ENCODE assay signal across 8 cellular contexts in genomic region chr9:114522847-114523246, GRCh38.
"Had no signal": no experiment of that assay in that cellular context is flagged by ENCODE, and none has a peak within 500 bp of the region (broad histone marks: within the 10 kb centered on the region; RNA-seq: fewer than 3 reads in every experiment).

No MANE protein-coding gene starts in this region.

- ATAC-seq: HCT116 had no signal

- H3K9me3 Mint-ChIP-seq: HFFc6 had no signal

- H3K4me1 ChIP-seq: HAP-1 had no signal

- H3K36me3 ChIP-seq: HAP-1 had no signal

- H3K4me3 ChIP-seq: HAP-1 had no signal

- H3K9me3 ChIP-seq: HAP-1 had no signal

- H3K4me3 Mint-ChIP-seq: HFFc6, IgD-negative memory B cell had no signal

- H3K27ac Mint-ChIP-seq: HFFc6, IgD-negative memory B cell had no signal

- FAIRE-seq: HTR-8/SVneo had no signal

- DNase-seq: GOT3, H7, HFFc6, KBM-7 had no signal
